ENCODE assay signal across 16 cellular contexts in genomic region chr4:185108185-185108584, GRCh38.
"Had no signal": no experiment of that assay in that cellular context is flagged by ENCODE, and none has a peak within 500 bp of the region (broad histone marks: within the 10 kb centered on the region; RNA-seq: fewer than 3 reads in every experiment).

No MANE protein-coding gene starts in this region.

- H3K27me3 ChIP-seq: esophagus muscularis mucosa, neural progenitor cell, sigmoid colon, uterus had no signal

- H3K27ac ChIP-seq: esophagus muscularis mucosa, neural progenitor cell, uterus had no signal

- DNase-seq: activated CD4-positive, alpha-beta T cell treated with anti-CD3 and anti-CD28 coated beads, Interleukin-2, amount 10 ng/mL, durations not matched to agents 24 days and 14 days; activated CD4-positive, CD25-positive, alpha-beta regulatory T cell; activated CD8-positive, alpha-beta memory T cell treated with anti-CD3 and anti-CD28 coated beads, Interleukin-2, amount 50 U/mL, for 4 hours; activated CD8-positive, alpha-beta T cell treated with anti-CD3 and anti-CD28 coated beads, Interleukin-2, amount 10 ng/mL, durations not matched to agents 7 days and 5 days; activated effector memory CD4-positive, alpha-beta T cell treated with anti-CD3 and anti-CD28 coated beads, Interleukin-2, amount 50 U/mL, for 16 hours; activated T-cell treated with anti-CD3 and anti-CD28 coated beads, Interleukin-2, amount 50 U/mL, for 48 hours; amniotic stem cell; caudate nucleus; hypothalamus; islet precursor cell; sigmoid colon; uterus had no signal

- H3K4me1 ChIP-seq: neural progenitor cell, uterus had no signal

- H3K9me3 ChIP-seq: esophagus muscularis mucosa, sigmoid colon, uterus had no signal

- H3K36me3 ChIP-seq: esophagus muscularis mucosa, neural progenitor cell, sigmoid colon, uterus had no signal

- ATAC-seq: activated CD8-positive, alpha-beta T cell treated with anti-CD3 and anti-CD28 coated beads, Interleukin-2, amount 10 ng/mL, durations not matched to agents 7 days and 5 days; activated naive CD4-positive, alpha-beta T cell treated with anti-CD3 and anti-CD28 coated beads, Interleukin-2, amount 50 U/mL, for 72 hours; stimulated activated effector memory CD8-positive, alpha-beta T cell treated with anti-CD3 and anti-CD28 coated beads, Interleukin-12 subunit alpha, Interleukin-12 subunit beta, amount 100 ng/mL, for 72 hours had no signal

- H3K9ac ChIP-seq: neural progenitor cell had no signal

- H3K4me3 ChIP-seq: esophagus muscularis mucosa, neural progenitor cell, sigmoid colon, uterus had no signal
